In genomic region chr7:35891004-35891830, GRCh38 we compare ENCODE assay signal across 26 cellular contexts.
DNase-seq lines count a peak whose midpoint lies in the region; ATAC-seq, FAIRE-seq and TF ChIP-seq lines count a peak whose summit lies in the region.
"Had no signal": no experiment of that assay in that cellular context is flagged by ENCODE, and none has a peak within 500 bp of the region (broad histone marks: within the 10 kb centered on the region; RNA-seq: fewer than 3 reads in every experiment).

No MANE protein-coding gene starts in this region.

- peaks cover 1% of the 10 kb centered on the region for H3K9me3 Mint-ChIP-seq in activated CD8-positive, alpha-beta T cell treated with anti-CD3 and anti-CD28 coated beads for 36 hours
- H3K9me3 Mint-ChIP-seq in activated CD8-positive, alpha-beta T cell treated with anti-CD3 and anti-CD28 coated beads, Interleukin-2, amount 10 ng/mL, durations not matched to agents 7 days and 5 days (ENCODE audit: insufficient read depth): no peaks in the 10 kb centered on the region
- H3K9me3 Mint-ChIP-seq in natural killer cell treated with Interleukin-12 subunit alpha and Interleukin-12 subunit beta and Interleukin-15 and Interleukin-18, amount 100 ng/mL, for 72 hours: no peaks in the 10 kb centered on the region
- H3K9me3 Mint-ChIP-seq in type B pancreatic cell: no peaks in the 10 kb centered on the region
- H3K9me3 Mint-ChIP-seq: H9 had no signal

- H3K27ac Mint-ChIP-seq in activated CD8-positive, alpha-beta T cell treated with anti-CD3 and anti-CD28 coated beads for 36 hours: peak overlapping the region; percentile 19
- no peak overlapping the region for H3K27ac Mint-ChIP-seq in activated CD8-positive, alpha-beta T cell treated with anti-CD3 and anti-CD28 coated beads, Interleukin-2, amount 10 ng/mL, durations not matched to agents 7 days and 5 days
- H3K27ac Mint-ChIP-seq in natural killer cell treated with Interleukin-12 subunit alpha and Interleukin-12 subunit beta and Interleukin-15 and Interleukin-18, amount 100 ng/mL, for 72 hours: peak overlapping the region; percentile 21 to 81
- no peak overlapping the region for H3K27ac Mint-ChIP-seq in type B pancreatic cell
- H3K27ac Mint-ChIP-seq: activated CD4-positive, alpha-beta T cell treated with anti-CD3 and anti-CD28 coated beads, Interleukin-2, amount 10 ng/mL, durations not matched to agents 7 days and 5 days; H9 had no signal

- no peak for TF ChIP-seq CTCF in activated CD8-positive, alpha-beta T cell treated with anti-CD3 and anti-CD28 coated beads for 36 hours (IDR thresholded peaks at IDR 0.05)
- TF ChIP-seq CTCF in type B pancreatic cell (conservative IDR thresholded peaks at IDR 0.05): no peak

- intact Hi-C loops in activated CD8-positive, alpha-beta T cell treated with anti-CD3 and anti-CD28 coated beads for 36 hours (cut with micrococcal nuclease): no loop called here

- H3K4me1 Mint-ChIP-seq in activated CD8-positive, alpha-beta T cell treated with anti-CD3 and anti-CD28 coated beads for 36 hours (ENCODE audit: low read depth): peaks cover 36% of the 10 kb centered on the region
- H3K4me1 Mint-ChIP-seq in activated CD8-positive, alpha-beta T cell treated with anti-CD3 and anti-CD28 coated beads, Interleukin-2, amount 10 ng/mL, durations not matched to agents 7 days and 5 days (ENCODE audit: low read depth): peaks cover 10% of the 10 kb centered on the region
- peaks cover 29 to 44% of the 10 kb centered on the region in 2 donors for H3K4me1 Mint-ChIP-seq in natural killer cell treated with Interleukin-12 subunit alpha and Interleukin-12 subunit beta and Interleukin-15 and Interleukin-18, amount 100 ng/mL, for 72 hours (ENCODE audit: low read depth in 2 of 2)
- H3K4me1 Mint-ChIP-seq in type B pancreatic cell (ENCODE audit: unreplicated experiment): no peaks in the 10 kb centered on the region

- H3K4me3 Mint-ChIP-seq in activated CD8-positive, alpha-beta T cell treated with anti-CD3 and anti-CD28 coated beads for 36 hours: no peak overlapping the region
- H3K4me3 Mint-ChIP-seq in activated CD8-positive, alpha-beta T cell treated with anti-CD3 and anti-CD28 coated beads, Interleukin-2, amount 10 ng/mL, durations not matched to agents 7 days and 5 days: no peak overlapping the region
- peak overlapping the region; percentile 39 for H3K4me3 Mint-ChIP-seq in natural killer cell treated with Interleukin-12 subunit alpha and Interleukin-12 subunit beta and Interleukin-15 and Interleukin-18, amount 100 ng/mL, for 72 hours
- no peak overlapping the region for H3K4me3 Mint-ChIP-seq in type B pancreatic cell
- H3K4me3 Mint-ChIP-seq: activated CD4-positive, alpha-beta T cell treated with anti-CD3 and anti-CD28 coated beads, Interleukin-2, amount 10 ng/mL, durations not matched to agents 7 days and 5 days; H9 had no signal

- TF ChIP-seq POLR2A in GM12892 (IDR thresholded peaks at IDR 0.05; ENCODE audit: low read depth, low read length): no peak

- ATAC-seq in activated CD8-positive, alpha-beta T cell treated with anti-CD3 and anti-CD28 coated beads for 36 hours: no peak
- no peak for ATAC-seq in activated CD8-positive, alpha-beta T cell treated with anti-CD3 and anti-CD28 coated beads, Interleukin-2, amount 10 ng/mL, durations not matched to agents 7 days and 5 days
- ATAC-seq in natural killer cell treated with Interleukin-12 subunit alpha and Interleukin-12 subunit beta and Interleukin-15 and Interleukin-18, amount 100 ng/mL, for 72 hours: peak in 1 of 2 donors; percentile 70
- ATAC-seq in GM21529 (IDR thresholded peaks at IDR 0.05; ENCODE audit: unreplicated experiment): no peak
- ATAC-seq: esophagus mucosa, HepG2, mucosa of descending colon had no signal

- CTCF ChIA-PET in activated CD8-positive, alpha-beta T cell treated with anti-CD3 and anti-CD28 coated beads for 36 hours (lab: Charles Lee): interaction anchor here (0.8 to 1.7 kb wide), 7 partner anchors 13 to 181 kb away, joined by 3 to 7 read pairs (median 4); partner anchors contain the start of gene SEPTIN7
- CTCF ChIA-PET in activated CD8-positive, alpha-beta T cell treated with anti-CD3 and anti-CD28 coated beads, Interleukin-2, amount 10 ng/mL, durations not matched to agents 7 days and 5 days (lab: Charles Lee): interaction anchor here (2.6 kb wide), 1 partner anchor 16 kb away, joined by 10 read pairs; no protein-coding TSS in a partner anchor

- H3K36me3 Mint-ChIP-seq in activated CD8-positive, alpha-beta T cell treated with anti-CD3 and anti-CD28 coated beads for 36 hours (ENCODE audit: low read depth): peaks cover 47% of the 10 kb centered on the region
- peaks cover 52% of the 10 kb centered on the region for H3K36me3 Mint-ChIP-seq in activated CD8-positive, alpha-beta T cell treated with anti-CD3 and anti-CD28 coated beads, Interleukin-2, amount 10 ng/mL, durations not matched to agents 7 days and 5 days (ENCODE audit: low read depth)
- H3K36me3 Mint-ChIP-seq in natural killer cell treated with Interleukin-12 subunit alpha and Interleukin-12 subunit beta and Interleukin-15 and Interleukin-18, amount 100 ng/mL, for 72 hours: peaks cover 37% of the 10 kb centered on the region
- H3K36me3 Mint-ChIP-seq in type B pancreatic cell: peaks cover 45% of the 10 kb centered on the region

- no peaks in the 10 kb centered on the region for H3K27me3 Mint-ChIP-seq in activated CD8-positive, alpha-beta T cell treated with anti-CD3 and anti-CD28 coated beads for 36 hours
- no peaks in the 10 kb centered on the region for H3K27me3 Mint-ChIP-seq in activated CD8-positive, alpha-beta T cell treated with anti-CD3 and anti-CD28 coated beads, Interleukin-2, amount 10 ng/mL, durations not matched to agents 7 days and 5 days (ENCODE audit: low read depth)
- H3K27me3 Mint-ChIP-seq in natural killer cell treated with Interleukin-12 subunit alpha and Interleukin-12 subunit beta and Interleukin-15 and Interleukin-18, amount 100 ng/mL, for 72 hours: no peaks in the 10 kb centered on the region
- no peaks in the 10 kb centered on the region for H3K27me3 Mint-ChIP-seq in type B pancreatic cell
- H3K27me3 Mint-ChIP-seq: activated CD4-positive, alpha-beta T cell treated with anti-CD3 and anti-CD28 coated beads, Interleukin-2, amount 10 ng/mL, durations not matched to agents 7 days and 5 days had no signal

- POLR2A ChIA-PET in activated CD8-positive, alpha-beta T cell treated with anti-CD3 and anti-CD28 coated beads for 36 hours (lab: Charles Lee): interaction anchor here (0.9 kb wide), 1 partner anchor 91 kb away, joined by 3 read pairs; the partner anchor contains the start of gene SEPTIN7
- POLR2A ChIA-PET in activated CD8-positive, alpha-beta T cell treated with anti-CD3 and anti-CD28 coated beads, Interleukin-2, amount 10 ng/mL, durations not matched to agents 7 days and 5 days (lab: Charles Lee): interaction anchor here (1.0 to 1.2 kb wide), 2 partner anchors 196 to 198 kb away, joined by 4 read pairs; no protein-coding TSS in a partner anchor

- no peak for DNase-seq in activated CD8-positive, alpha-beta T cell treated with anti-CD3 and anti-CD28 coated beads for 36 hours
- DNase-seq in activated CD8-positive, alpha-beta T cell treated with anti-CD3 and anti-CD28 coated beads, Interleukin-2, amount 10 ng/mL, durations not matched to agents 7 days and 5 days: no peak
- DNase-seq in GM12892 (ENCODE audit: insufficient read length): no peak
- peak; percentile 29 for DNase-seq in amniotic epithelial cell (ENCODE audit: low read depth)
- no peak for DNase-seq in natural killer cell treated with Interleukin-12 subunit alpha and Interleukin-12 subunit beta and Interleukin-15 and Interleukin-18, amount 100 ng/mL, for 72 hours (ENCODE audit: low spot score)
- no peak for DNase-seq in type B pancreatic cell (ENCODE audit: extremely low spot score, unreplicated experiment)
- no peak for DNase-seq in germinal center (ENCODE audit: low spot score)
- DNase-seq: activated CD4-positive, alpha-beta T cell treated with anti-CD3 and anti-CD28 coated beads, Interleukin-2, amount 10 ng/mL, durations not matched to agents 7 days and 5 days; activated naive CD4-positive, alpha-beta T cell treated with anti-CD3 and anti-CD28 coated beads, Interleukin-2, amount 50 U/mL, for 16 hours; activated T-cell treated with anti-CD3 and anti-CD28 coated beads for 4 hours; effector memory CD4-positive, alpha-beta T cell; foreskin melanocyte; H9; hippocampal formation; mucosa of descending colon; NCI-H1092; NCI-H2029 treated with DMSO at 0.1 percent for 48 hours; NCI-H345; OCI-M1; SHP77; stimulated activated CD4-positive, alpha-beta T cell treated with anti-CD3 and anti-CD28 coated beads, Interleukin-2, amount 100 ng/mL, for 48 hours; stimulated activated naive CD4-positive, alpha-beta T cell treated with Interleukin-2 at 50 U/mL for 16 hours; thyroid gland had no signal

- peak; percentile 27 for FAIRE-seq in GM12892 (lab: Jason Lieb, UNC)
- FAIRE-seq: HepG2 had no signal

Comparison
In these comparisons a context has a peak if more than half of its experiments do, and no peak if none do; other contexts are left out.
1. H3K27ac Mint-ChIP-seq: peak in activated CD8-positive, alpha-beta T cell treated with anti-CD3 and anti-CD28 coated beads for 36 hours (single experiment) and natural killer cell treated with Interleukin-12 subunit alpha and Interleukin-12 subunit beta and Interleukin-15 and Interleukin-18, amount 100 ng/mL, for 72 hours (2 of 2); none in activated CD8-positive, alpha-beta T cell treated with anti-CD3 and anti-CD28 coated beads, Interleukin-2, amount 10 ng/mL, durations not matched to agents 7 days and 5 days (single experiment) and type B pancreatic cell (single experiment).